ENCODE assay signal across 6 cellular contexts in genomic region chr2:73423913-73424312, GRCh38.
"Had no signal": no experiment of that assay in that cellular context is flagged by ENCODE, and none has a peak within 500 bp of the region (broad histone marks: within the 10 kb centered on the region; RNA-seq: fewer than 3 reads in every experiment).

No MANE protein-coding gene starts in this region.

- DNase-seq: IMR-90, KBM-7, KG1 had no signal

- FAIRE-seq: HTR-8/SVneo had no signal

- H3K9ac ChIP-seq: KMS-11 had no signal

- H3K4me2 ChIP-seq: KMS-11 had no signal

- H3K27ac ChIP-seq: HL-60, KMS-11 had no signal
